In the genomic region with DNA sequence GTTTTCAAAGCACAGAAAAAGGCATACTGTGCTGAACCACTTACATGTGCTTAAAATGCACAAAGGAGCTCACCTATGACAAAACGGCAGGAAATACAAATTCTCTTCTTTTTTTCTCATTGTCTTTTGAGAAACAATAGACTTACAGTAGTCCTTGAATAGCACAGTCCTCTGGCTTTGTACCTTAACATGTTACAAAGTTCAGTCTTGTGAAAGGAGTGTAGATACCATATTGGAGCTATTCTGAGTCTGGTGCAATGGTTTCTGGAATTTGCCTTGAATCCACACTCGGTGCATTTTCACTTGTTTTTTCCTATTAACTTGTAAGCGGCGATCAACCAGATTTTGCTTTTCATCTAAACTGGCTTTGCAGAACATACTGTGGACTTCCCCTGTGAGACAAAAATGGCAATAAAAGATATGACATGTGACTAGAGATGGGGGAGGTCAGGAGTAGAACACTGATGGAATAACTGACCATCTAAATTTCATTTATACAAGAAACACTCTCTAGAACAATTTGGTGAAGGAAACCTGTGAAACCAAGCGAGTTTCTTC, we compare ENCODE assay signal across 1 cellular context.
TF ChIP-seq lines count a peak whose summit lies in the region.

No MANE protein-coding gene starts in this region.

TF ChIP-seq in WTC11, 78 proteins besides CTCF, POLR2A, EP300 and RAD21 (continued from another document):
- TF ChIP-seq, protein P1, sequence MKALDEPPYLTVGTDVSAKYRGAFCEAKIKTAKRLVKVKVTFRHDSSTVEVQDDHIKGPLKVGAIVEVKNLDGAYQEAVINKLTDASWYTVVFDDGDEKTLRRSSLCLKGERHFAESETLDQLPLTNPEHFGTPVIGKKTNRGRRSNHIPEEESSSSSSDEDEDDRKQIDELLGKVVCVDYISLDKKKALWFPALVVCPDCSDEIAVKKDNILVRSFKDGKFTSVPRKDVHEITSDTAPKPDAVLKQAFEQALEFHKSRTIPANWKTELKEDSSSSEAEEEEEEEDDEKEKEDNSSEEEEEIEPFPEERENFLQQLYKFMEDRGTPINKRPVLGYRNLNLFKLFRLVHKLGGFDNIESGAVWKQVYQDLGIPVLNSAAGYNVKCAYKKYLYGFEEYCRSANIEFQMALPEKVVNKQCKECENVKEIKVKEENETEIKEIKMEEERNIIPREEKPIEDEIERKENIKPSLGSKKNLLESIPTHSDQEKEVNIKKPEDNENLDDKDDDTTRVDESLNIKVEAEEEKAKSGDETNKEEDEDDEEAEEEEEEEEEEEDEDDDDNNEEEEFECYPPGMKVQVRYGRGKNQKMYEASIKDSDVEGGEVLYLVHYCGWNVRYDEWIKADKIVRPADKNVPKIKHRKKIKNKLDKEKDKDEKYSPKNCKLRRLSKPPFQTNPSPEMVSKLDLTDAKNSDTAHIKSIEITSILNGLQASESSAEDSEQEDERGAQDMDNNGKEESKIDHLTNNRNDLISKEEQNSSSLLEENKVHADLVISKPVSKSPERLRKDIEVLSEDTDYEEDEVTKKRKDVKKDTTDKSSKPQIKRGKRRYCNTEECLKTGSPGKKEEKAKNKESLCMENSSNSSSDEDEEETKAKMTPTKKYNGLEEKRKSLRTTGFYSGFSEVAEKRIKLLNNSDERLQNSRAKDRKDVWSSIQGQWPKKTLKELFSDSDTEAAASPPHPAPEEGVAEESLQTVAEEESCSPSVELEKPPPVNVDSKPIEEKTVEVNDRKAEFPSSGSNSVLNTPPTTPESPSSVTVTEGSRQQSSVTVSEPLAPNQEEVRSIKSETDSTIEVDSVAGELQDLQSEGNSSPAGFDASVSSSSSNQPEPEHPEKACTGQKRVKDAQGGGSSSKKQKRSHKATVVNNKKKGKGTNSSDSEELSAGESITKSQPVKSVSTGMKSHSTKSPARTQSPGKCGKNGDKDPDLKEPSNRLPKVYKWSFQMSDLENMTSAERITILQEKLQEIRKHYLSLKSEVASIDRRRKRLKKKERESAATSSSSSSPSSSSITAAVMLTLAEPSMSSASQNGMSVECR (CRISPR knock-in tag; IDR thresholded peaks at IDR 0.05; ENCODE audit: borderline replicate concordance): no peak
- no peak for TF ChIP-seq PRRX2 (CRISPR knock-in tag; IDR thresholded peaks at IDR 0.05)
- TF ChIP-seq TEAD1 (CRISPR knock-in tag; IDR thresholded peaks at IDR 0.05): no peak
- TF ChIP-seq JAZF1 (CRISPR knock-in tag; IDR thresholded peaks at IDR 0.05): no peak
